ENCODE assay signal across 2 cellular contexts in the genomic region with DNA sequence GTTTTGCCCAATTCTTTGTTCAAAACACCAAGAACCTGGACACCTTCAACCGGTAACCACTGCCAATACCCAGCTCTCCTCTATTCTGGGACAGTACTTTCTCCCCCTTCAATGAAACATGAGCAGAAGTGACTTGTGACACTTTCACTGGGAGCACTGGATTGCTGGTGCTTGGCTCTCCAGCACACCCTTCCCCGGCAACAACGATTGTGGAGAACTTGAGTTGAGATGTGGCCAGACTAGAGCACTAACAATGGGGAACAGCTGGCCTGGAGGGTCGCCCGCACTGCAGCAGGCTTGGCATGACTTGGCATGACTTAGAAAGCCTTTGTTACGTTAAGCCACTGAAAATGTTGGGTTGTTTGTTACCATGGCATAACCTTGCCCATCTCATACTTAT.
TF ChIP-seq lines count a peak whose summit lies in the region.

No MANE protein-coding gene starts in this region.

TF ChIP-seq in HEK293, 187 proteins besides CTCF, POLR2A, EP300 and RAD21:
- TF ChIP-seq GLIS1 (tag by site-specific recombination; IDR thresholded peaks at IDR 0.05) (no peak), ZNF555 (tag by site-specific recombination; conservative IDR thresholded peaks at IDR 0.05) (no peak), KLF1 (tag by site-specific recombination; IDR thresholded peaks at IDR 0.05) (no peak), PRDM1 (tag by site-specific recombination; IDR thresholded peaks at IDR 0.05) (0 out of 2 replicates have a peak, but pooled peaks have one; percentile 20)

TF ChIP-seq in HepG2, 621 proteins besides CTCF, POLR2A, EP300 and RAD21:
- TF ChIP-seq, protein P1, sequence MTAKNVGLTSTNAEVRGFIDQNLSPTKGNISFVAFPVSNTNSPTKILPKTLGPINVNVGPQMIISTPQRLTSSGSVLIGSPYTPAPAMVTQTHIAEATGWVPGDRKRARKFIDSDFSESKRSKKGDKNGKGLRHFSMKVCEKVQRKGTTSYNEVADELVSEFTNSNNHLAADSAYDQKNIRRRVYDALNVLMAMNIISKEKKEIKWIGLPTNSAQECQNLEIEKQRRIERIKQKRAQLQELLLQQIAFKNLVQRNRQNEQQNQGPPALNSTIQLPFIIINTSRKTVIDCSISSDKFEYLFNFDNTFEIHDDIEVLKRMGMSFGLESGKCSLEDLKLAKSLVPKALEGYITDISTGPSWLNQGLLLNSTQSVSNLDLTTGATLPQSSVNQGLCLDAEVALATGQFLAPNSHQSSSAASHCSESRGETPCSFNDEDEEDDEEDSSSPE (CRISPR knock-in tag; IDR thresholded peaks at IDR 0.05) = no peak
- TF ChIP-seq, protein P2, sequence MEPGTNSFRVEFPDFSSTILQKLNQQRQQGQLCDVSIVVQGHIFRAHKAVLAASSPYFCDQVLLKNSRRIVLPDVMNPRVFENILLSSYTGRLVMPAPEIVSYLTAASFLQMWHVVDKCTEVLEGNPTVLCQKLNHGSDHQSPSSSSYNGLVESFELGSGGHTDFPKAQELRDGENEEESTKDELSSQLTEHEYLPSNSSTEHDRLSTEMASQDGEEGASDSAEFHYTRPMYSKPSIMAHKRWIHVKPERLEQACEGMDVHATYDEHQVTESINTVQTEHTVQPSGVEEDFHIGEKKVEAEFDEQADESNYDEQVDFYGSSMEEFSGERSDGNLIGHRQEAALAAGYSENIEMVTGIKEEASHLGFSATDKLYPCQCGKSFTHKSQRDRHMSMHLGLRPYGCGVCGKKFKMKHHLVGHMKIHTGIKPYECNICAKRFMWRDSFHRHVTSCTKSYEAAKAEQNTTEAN (CRISPR knock-in tag; conservative IDR thresholded peaks at IDR 0.05) = no peak
- TF ChIP-seq, protein P3, sequence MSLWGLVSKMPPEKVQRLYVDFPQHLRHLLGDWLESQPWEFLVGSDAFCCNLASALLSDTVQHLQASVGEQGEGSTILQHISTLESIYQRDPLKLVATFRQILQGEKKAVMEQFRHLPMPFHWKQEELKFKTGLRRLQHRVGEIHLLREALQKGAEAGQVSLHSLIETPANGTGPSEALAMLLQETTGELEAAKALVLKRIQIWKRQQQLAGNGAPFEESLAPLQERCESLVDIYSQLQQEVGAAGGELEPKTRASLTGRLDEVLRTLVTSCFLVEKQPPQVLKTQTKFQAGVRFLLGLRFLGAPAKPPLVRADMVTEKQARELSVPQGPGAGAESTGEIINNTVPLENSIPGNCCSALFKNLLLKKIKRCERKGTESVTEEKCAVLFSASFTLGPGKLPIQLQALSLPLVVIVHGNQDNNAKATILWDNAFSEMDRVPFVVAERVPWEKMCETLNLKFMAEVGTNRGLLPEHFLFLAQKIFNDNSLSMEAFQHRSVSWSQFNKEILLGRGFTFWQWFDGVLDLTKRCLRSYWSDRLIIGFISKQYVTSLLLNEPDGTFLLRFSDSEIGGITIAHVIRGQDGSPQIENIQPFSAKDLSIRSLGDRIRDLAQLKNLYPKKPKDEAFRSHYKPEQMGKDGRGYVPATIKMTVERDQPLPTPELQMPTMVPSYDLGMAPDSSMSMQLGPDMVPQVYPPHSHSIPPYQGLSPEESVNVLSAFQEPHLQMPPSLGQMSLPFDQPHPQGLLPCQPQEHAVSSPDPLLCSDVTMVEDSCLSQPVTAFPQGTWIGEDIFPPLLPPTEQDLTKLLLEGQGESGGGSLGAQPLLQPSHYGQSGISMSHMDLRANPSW (CRISPR knock-in tag; IDR thresholded peaks at IDR 0.05; ENCODE audit: borderline replicate concordance) = no peak
- TF ChIP-seq ZMYM2 (CRISPR knock-in tag; IDR thresholded peaks at IDR 0.05) (no peak), MXI1 (IDR thresholded peaks at IDR 0.05; ENCODE audit: borderline replicate concordance, low read depth, low read length) (no peak), RELA (CRISPR knock-in tag; IDR thresholded peaks at IDR 0.05) (no peak), CEBPB (IDR thresholded peaks at IDR 0.05; ENCODE audit: borderline replicate concordance, low read depth, low read length) (no peak), PRMT3 (CRISPR knock-in tag; IDR thresholded peaks at IDR 0.05; ENCODE audit: borderline replicate concordance, low read depth) (no peak), KMT2B (CRISPR knock-in tag; IDR thresholded peaks at IDR 0.05) (no peak), ELF1 (CRISPR knock-in tag; IDR thresholded peaks at IDR 0.05) (no peak), MAFF (IDR thresholded peaks at IDR 0.05; ENCODE audit: low read depth, low read length) (no peak), CEBPG (CRISPR knock-in tag; IDR thresholded peaks at IDR 0.05) (no peak), HMGA1 (CRISPR knock-in tag; conservative IDR thresholded peaks at IDR 0.05) (no peak)
- TF ChIP-seq, protein P4, sequence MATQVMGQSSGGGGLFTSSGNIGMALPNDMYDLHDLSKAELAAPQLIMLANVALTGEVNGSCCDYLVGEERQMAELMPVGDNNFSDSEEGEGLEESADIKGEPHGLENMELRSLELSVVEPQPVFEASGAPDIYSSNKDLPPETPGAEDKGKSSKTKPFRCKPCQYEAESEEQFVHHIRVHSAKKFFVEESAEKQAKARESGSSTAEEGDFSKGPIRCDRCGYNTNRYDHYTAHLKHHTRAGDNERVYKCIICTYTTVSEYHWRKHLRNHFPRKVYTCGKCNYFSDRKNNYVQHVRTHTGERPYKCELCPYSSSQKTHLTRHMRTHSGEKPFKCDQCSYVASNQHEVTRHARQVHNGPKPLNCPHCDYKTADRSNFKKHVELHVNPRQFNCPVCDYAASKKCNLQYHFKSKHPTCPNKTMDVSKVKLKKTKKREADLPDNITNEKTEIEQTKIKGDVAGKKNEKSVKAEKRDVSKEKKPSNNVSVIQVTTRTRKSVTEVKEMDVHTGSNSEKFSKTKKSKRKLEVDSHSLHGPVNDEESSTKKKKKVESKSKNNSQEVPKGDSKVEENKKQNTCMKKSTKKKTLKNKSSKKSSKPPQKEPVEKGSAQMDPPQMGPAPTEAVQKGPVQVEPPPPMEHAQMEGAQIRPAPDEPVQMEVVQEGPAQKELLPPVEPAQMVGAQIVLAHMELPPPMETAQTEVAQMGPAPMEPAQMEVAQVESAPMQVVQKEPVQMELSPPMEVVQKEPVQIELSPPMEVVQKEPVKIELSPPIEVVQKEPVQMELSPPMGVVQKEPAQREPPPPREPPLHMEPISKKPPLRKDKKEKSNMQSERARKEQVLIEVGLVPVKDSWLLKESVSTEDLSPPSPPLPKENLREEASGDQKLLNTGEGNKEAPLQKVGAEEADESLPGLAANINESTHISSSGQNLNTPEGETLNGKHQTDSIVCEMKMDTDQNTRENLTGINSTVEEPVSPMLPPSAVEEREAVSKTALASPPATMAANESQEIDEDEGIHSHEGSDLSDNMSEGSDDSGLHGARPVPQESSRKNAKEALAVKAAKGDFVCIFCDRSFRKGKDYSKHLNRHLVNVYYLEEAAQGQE (IDR thresholded peaks at IDR 0.05; ENCODE audit: borderline replicate concordance in 1 of 2, low read depth in 1 of 2, low read length in 2 of 2) = no peak
- TF ChIP-seq, protein P5, sequence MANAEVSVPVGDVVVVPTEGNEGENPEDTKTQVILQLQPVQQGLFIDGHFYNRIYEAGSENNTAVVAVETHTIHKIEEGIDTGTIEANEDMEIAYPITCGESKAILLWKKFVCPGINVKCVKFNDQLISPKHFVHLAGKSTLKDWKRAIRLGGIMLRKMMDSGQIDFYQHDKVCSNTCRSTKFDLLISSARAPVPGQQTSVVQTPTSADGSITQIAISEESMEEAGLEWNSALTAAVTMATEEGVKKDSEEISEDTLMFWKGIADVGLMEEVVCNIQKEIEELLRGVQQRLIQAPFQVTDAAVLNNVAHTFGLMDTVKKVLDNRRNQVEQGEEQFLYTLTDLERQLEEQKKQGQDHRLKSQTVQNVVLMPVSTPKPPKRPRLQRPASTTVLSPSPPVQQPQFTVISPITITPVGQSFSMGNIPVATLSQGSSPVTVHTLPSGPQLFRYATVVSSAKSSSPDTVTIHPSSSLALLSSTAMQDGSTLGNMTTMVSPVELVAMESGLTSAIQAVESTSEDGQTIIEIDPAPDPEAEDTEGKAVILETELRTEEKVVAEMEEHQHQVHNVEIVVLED (CRISPR knock-in tag; IDR thresholded peaks at IDR 0.05; ENCODE audit: borderline replicate concordance) = no peak
- TF ChIP-seq, protein P6, sequence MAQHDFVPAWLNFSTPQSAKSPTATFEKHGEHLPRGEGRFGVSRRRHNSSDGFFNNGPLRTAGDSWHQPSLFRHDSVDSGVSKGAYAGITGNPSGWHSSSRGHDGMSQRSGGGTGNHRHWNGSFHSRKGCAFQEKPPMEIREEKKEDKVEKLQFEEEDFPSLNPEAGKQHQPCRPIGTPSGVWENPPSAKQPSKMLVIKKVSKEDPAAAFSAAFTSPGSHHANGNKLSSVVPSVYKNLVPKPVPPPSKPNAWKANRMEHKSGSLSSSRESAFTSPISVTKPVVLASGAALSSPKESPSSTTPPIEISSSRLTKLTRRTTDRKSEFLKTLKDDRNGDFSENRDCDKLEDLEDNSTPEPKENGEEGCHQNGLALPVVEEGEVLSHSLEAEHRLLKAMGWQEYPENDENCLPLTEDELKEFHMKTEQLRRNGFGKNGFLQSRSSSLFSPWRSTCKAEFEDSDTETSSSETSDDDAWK (CRISPR knock-in tag; IDR thresholded peaks at IDR 0.05) = no peak
